Comparison of ENCODE assay signal across 29 cellular contexts in the genomic region with DNA sequence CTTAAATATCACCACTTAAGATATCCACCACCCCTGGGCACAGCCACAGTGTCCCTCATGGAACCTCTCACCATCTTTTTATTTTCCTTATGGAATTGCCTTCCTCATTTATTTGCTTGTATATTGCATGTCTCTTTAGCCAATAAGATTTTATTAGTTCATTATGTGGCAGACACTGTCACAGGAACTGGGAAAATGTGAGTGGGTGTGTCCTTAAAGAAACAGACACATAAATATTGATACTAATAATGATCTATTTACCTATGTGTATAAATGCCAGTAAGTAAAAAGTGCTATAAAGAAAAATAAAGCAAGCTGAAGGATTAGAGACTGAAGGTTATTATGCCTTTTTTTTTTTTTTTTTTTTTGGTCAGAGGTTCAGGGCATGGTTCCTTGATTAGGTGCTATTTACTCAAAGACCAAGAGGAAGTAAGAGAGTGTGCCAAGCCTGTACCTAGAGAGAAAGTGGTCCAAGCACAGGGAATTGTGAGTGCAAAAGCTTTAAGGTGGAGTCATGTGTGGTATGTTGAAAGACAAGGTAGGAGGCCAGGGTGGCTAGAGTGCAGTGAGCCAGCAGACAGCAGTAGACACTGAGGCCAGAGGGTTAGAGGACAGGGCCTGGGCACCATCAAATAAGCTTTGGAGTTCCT.
"Had no signal": no experiment of that assay in that cellular context is flagged by ENCODE, and none has a peak within 500 bp of the region (broad histone marks: within the 10 kb centered on the region; RNA-seq: fewer than 3 reads in every experiment).

No MANE protein-coding gene starts in this region.

- H3K27me3 ChIP-seq: pancreas, suprapubic skin, tibial artery had no signal

- ATAC-seq: mucosa of descending colon; naive thymus-derived CD4-positive, alpha-beta T cell; natural killer cell treated with Interleukin-12 subunit alpha and Interleukin-12 subunit beta and Interleukin-15 and Interleukin-18, amount 100 ng/mL, for 72 hours; pancreas; right cardiac atrium; sciatic nerve; stimulated activated effector memory CD8-positive, alpha-beta T cell treated with anti-CD3 and anti-CD28 coated beads, Interleukin-12 subunit alpha, Interleukin-12 subunit beta, amount 100 ng/mL, for 72 hours had no signal

- H3K9me3 Mint-ChIP-seq: naive thymus-derived CD4-positive, alpha-beta T cell; natural killer cell treated with Interleukin-12 subunit alpha and Interleukin-12 subunit beta and Interleukin-15 and Interleukin-18, amount 100 ng/mL, for 72 hours; stimulated activated effector memory CD8-positive, alpha-beta T cell treated with anti-CD3 and anti-CD28 coated beads, Interleukin-12 subunit alpha, Interleukin-12 subunit beta, amount 100 ng/mL, for 72 hours; stimulated activated naive CD8-positive, alpha-beta T cell treated with anti-CD3 and anti-CD28 coated beads, Interleukin-15, Interleukin-2, amounts not matched to agents 100 ng/mL and 50 ng/mL, for 24 hours had no signal

- H3K9me3 ChIP-seq: left ventricle myocardium inferior, mucosa of descending colon, pancreas, prostate gland, suprapubic skin, thoracic aorta, tibial artery had no signal

- H3K27ac ChIP-seq: left ventricle myocardium inferior, pancreas, skin epidermis, suprapubic skin, thoracic aorta, tibial artery had no signal

- H3K4me1 ChIP-seq: pancreas, prostate gland, suprapubic skin had no signal

- H3K4me1 Mint-ChIP-seq: immature natural killer cell; stimulated activated effector memory CD8-positive, alpha-beta T cell treated with anti-CD3 and anti-CD28 coated beads, Interleukin-12 subunit alpha, Interleukin-12 subunit beta, amount 100 ng/mL, for 72 hours had no signal

- H3K4me3 ChIP-seq: left ventricle myocardium inferior, lung, mucosa of descending colon, pancreas, prostate gland, suprapubic skin, thoracic aorta, tibial artery had no signal

- DNase-seq: head of caudate nucleus; hippocampal formation; immature natural killer cell; islet precursor cell; left ventricle myocardium inferior; mesendoderm; midbrain; mucosa of descending colon; naive thymus-derived CD4-positive, alpha-beta T cell; nucleus accumbens; pancreas; posterior cingulate gyrus; retina; right cardiac atrium; stimulated activated CD4-positive, alpha-beta T cell treated with anti-CD3 and anti-CD28 coated beads, Interleukin-12 subunit alpha, Interleukin-12 subunit beta, amount 100 ng/mL, for 4 hours; stimulated activated CD4-positive, alpha-beta T cell treated with anti-CD3 and anti-CD28 coated beads, Interleukin-15, amount 100 ng/mL, for 24 hours; stimulated activated CD4-positive, alpha-beta T cell treated with anti-CD3 and anti-CD28 coated beads, Interleukin-4, amount 100 ng/mL, for 24 hours; stimulated activated naive CD4-positive, alpha-beta T cell; tibial artery; trophoblast cell had no signal

- H3K27me3 Mint-ChIP-seq: natural killer cell treated with Interleukin-12 subunit alpha and Interleukin-12 subunit beta and Interleukin-15 and Interleukin-18, amount 100 ng/mL, for 72 hours; stimulated activated naive CD8-positive, alpha-beta T cell treated with anti-CD3 and anti-CD28 coated beads, Interleukin-15, Interleukin-2, amounts not matched to agents 100 ng/mL and 50 ng/mL, for 24 hours had no signal

- H3K36me3 ChIP-seq: left ventricle myocardium inferior, pancreas, prostate gland, suprapubic skin, thoracic aorta, tibial artery had no signal

- H3K36me3 Mint-ChIP-seq: immature natural killer cell; naive thymus-derived CD4-positive, alpha-beta T cell; natural killer cell treated with Interleukin-12 subunit alpha and Interleukin-12 subunit beta and Interleukin-15 and Interleukin-18, amount 100 ng/mL, for 72 hours; stimulated activated effector memory CD8-positive, alpha-beta T cell treated with anti-CD3 and anti-CD28 coated beads, Interleukin-12 subunit alpha, Interleukin-12 subunit beta, amount 100 ng/mL, for 72 hours had no signal

- H3K4me3 Mint-ChIP-seq: immature natural killer cell; naive thymus-derived CD4-positive, alpha-beta T cell; natural killer cell treated with Interleukin-12 subunit alpha and Interleukin-12 subunit beta and Interleukin-15 and Interleukin-18, amount 100 ng/mL, for 72 hours; stimulated activated effector memory CD8-positive, alpha-beta T cell treated with anti-CD3 and anti-CD28 coated beads, Interleukin-12 subunit alpha, Interleukin-12 subunit beta, amount 100 ng/mL, for 72 hours; stimulated activated naive CD8-positive, alpha-beta T cell treated with anti-CD3 and anti-CD28 coated beads, Interleukin-15, Interleukin-2, amounts not matched to agents 100 ng/mL and 50 ng/mL, for 24 hours had no signal

- H3K27ac Mint-ChIP-seq: immature natural killer cell; naive thymus-derived CD4-positive, alpha-beta T cell; natural killer cell treated with Interleukin-12 subunit alpha and Interleukin-12 subunit beta and Interleukin-15 and Interleukin-18, amount 100 ng/mL, for 72 hours; stimulated activated effector memory CD8-positive, alpha-beta T cell treated with anti-CD3 and anti-CD28 coated beads, Interleukin-12 subunit alpha, Interleukin-12 subunit beta, amount 100 ng/mL, for 72 hours; stimulated activated naive CD8-positive, alpha-beta T cell treated with anti-CD3 and anti-CD28 coated beads, Interleukin-15, Interleukin-2, amounts not matched to agents 100 ng/mL and 50 ng/mL, for 24 hours had no signal
